8 cellular contexts compared by ENCODE assay signal in genomic region chr22:41468381-41469217, GRCh38. TPM values are rescaled to one million over a fixed set of nuclear protein-coding genes. Genes with fewer than 3 reads are reported as not detected.
DNase-seq lines count a peak whose midpoint lies in the region; ATAC-seq, FAIRE-seq and TF ChIP-seq lines count a peak whose summit lies in the region.

Gene ACO2 (plus strand): TSS chr22:41469117. CDS start chr22:41469147, 30 bp downstream.
Gene PHF5A (minus strand): TSS chr22:41468692. CDS start chr22:41468653, 39 bp downstream.

- H3K4ac ChIP-seq in H1 (replicated peaks; ENCODE audit: insufficient read length, low read depth, low read length) = no peak within 1 kb of the TSS

- FAIRE-seq in HTR-8/SVneo (lab: Jason Lieb, UNC) = peak; percentile 28
- FAIRE-seq in H1 (lab: Jason Lieb, UNC) = peak; percentile 84

- WGBS in H1 (ENCODE audit: extremely low coverage in 1 of 2, insufficient coverage in 1 of 2, insufficient read length in 1 of 2, insufficient replicate concordance in 2 of 2, low coverage in 1 of 2, low lambda C conversion rate in 2 of 2, missing lambda C conversion rate in 1 of 2), 2 experiments = 2% methylated on average over 51 of the region's 51 CpGs; no CpG with 5 or more reads in 1 of the 2 experiments

- peaks cover 16 to 73% of the 10 kb centered on the region in 2 experiments for H3K79me2 ChIP-seq in H1 (ENCODE audit: control insufficient read depth in 1 of 2, insufficient read depth in 2 of 2, low read length in 2 of 2)

- peak within 1 kb of the TSS; percentile 89 for H3K4me3 Mint-ChIP-seq in memory B cell

- H3K27me3 Mint-ChIP-seq in memory B cell = no peaks in the 10 kb centered on the region

- no peak for TF ChIP-seq CTCF in H1 (IDR thresholded peaks at IDR 0.05; ENCODE audit: control extremely low read depth in 1 of 3, insufficient read depth in 1 of 3, low read depth in 1 of 3, low read length in 3 of 3)

- peaks cover 23 to 41% (median 36%) of the 10 kb centered on the region in 4 experiments for H3K36me3 ChIP-seq in H1 (ENCODE audit: control insufficient read depth in 2 of 4, insufficient read depth in 4 of 4, low read length in 3 of 4)

- H3K27me3 ChIP-seq in H1 (replicated peaks in 1 of 4; ENCODE audit: control insufficient read depth in 3 of 4, extremely low read depth in 1 of 4, insufficient read depth in 3 of 4, low read length in 3 of 4) = no peaks in the 10 kb centered on the region

- H2AK5ac ChIP-seq in H1 (ENCODE audit: low read depth, low read length) = peak within 1 kb of the TSS; percentile 7; the same call in 1 of the 2 replicates

- no peaks in the 10 kb centered on the region for H3K9me3 Mint-ChIP-seq in memory B cell

- peak within 1 kb of the TSS; percentile 99; the same call in 1 of the 2 replicates for H2BK12ac ChIP-seq in H1 (ENCODE audit: low read depth, low read length)

- peak within 1 kb of the TSS; percentile 74 to 93 (median 80) for H3K4me3 ChIP-seq in H1 (ENCODE audit: extremely low read depth in 1 of 4, insufficient read depth in 2 of 4, low read depth in 3 of 4, low read length in 4 of 4)

- H2BK5ac ChIP-seq in H1 (ENCODE audit: low read depth, low read length) = peak within 1 kb of the TSS; percentile 99

- H3K79me1 ChIP-seq in H1 (ENCODE audit: low read depth, low read length) = peaks cover 6% of the 10 kb centered on the region; the same call in 1 of the 2 replicates

- no peaks in the 10 kb centered on the region for H3K9me3 ChIP-seq in H1 (ENCODE audit: insufficient read depth in 2 of 2, low read depth in 1 of 2, low read length in 1 of 2)

- peaks cover 0 to 9% (median 7%) of the 10 kb centered on the region in 4 experiments; a peak in 4 of 7 replicates for H3K4me1 ChIP-seq in H1 (replicated peaks in 1 of 4; ENCODE audit: control insufficient read depth in 3 of 4, insufficient read depth in 4 of 4, low read length in 3 of 4)

- no peak within 1 kb of the TSS for H2BK15ac ChIP-seq in H1 (ENCODE audit: low read length)

- peaks cover 6% of the 10 kb centered on the region for H3K23me2 ChIP-seq in H1 (ENCODE audit: low read depth, low read length)

- peaks cover 36% of the 10 kb centered on the region for H3K4me1 Mint-ChIP-seq in memory B cell

- no peak within 1 kb of the TSS for H3K23ac ChIP-seq in H1 (ENCODE audit: insufficient read length)

- POLR2A ChIA-PET in H1 (lab: Charles Lee; ENCODE audit: partially characterized antibody) = interaction anchor here (0.6 to 30.6 kb wide), 36 partner anchors 1 to 187 kb away, joined by 3 to 887 read pairs (median 4); partner anchors contain the start of genes ACO2, PHF5A, TEF and TOB2

- H3K27ac ChIP-seq in H1 (ENCODE audit: low read depth, low read length) = peak within 1 kb of the TSS; percentile 98

- peak within 1 kb of the TSS; percentile 99 for H3K27ac Mint-ChIP-seq in memory B cell

- DNase-seq in COLO829 (ENCODE audit: low spot score) (peak; percentile 99), HTR-8/SVneo (ENCODE audit: insufficient read length, low spot score) (peak; percentile 96), NOMO-1 treated with dmso at 0.1 percent for 144 hours (lab: John Stamatoyannopoulos, UW; ENCODE audit: unreplicated experiment) (peak; percentile 98), H1 (ENCODE audit: low read depth in 1 of 2, low spot score in 2 of 2) (peak; percentile 85 to 99), memory B cell (ENCODE audit: low spot score in 2 of 2) (peak; percentile 96 to 98)
- peak; percentile 96 to 99 (median 99) for DNase-seq in activated CD8-positive, alpha-beta memory T cell treated with anti-CD3 and anti-CD28 coated beads for 48 hours (ENCODE audit: low read depth in 2 of 3, low spot score in 2 of 3)
- DNase-seq in stimulated activated CD8-positive, alpha-beta memory T cell treated with anti-CD3 and anti-CD28 coated beads, Interleukin-12 subunit alpha, Interleukin-12 subunit beta, amount 100 ng/mL, for 24 hours (ENCODE audit: extremely low read depth) = peak; percentile 91

- H2AFZ ChIP-seq in H1 (ENCODE audit: low read length) = peak within 1 kb of the TSS; percentile 85; the same call in 1 of the 2 replicates

- no peak; a peak in 1 of 4 replicates for TF ChIP-seq RAD21 in H1 (IDR thresholded peaks at IDR 0.05 in 1 of 2, conservative IDR thresholded peaks at IDR 0.05 in 1 of 2; ENCODE audit: low read depth in 2 of 2, low read length in 2 of 2)

- peaks cover 0 to 5% of the 10 kb centered on the region in 2 experiments for H4K20me1 ChIP-seq in H1 (replicated peaks in 1 of 2; ENCODE audit: control insufficient read depth in 1 of 2, insufficient read depth in 2 of 2, low read length in 2 of 2)

- peaks cover 26% of the 10 kb centered on the region for H3K36me3 Mint-ChIP-seq in memory B cell

- TF ChIP-seq EP300 in H1 (IDR thresholded peaks at IDR 0.05; ENCODE audit: borderline replicate concordance in 1 of 2, low read depth in 2 of 2, low read length in 2 of 2) = no peak

- CTCF ChIA-PET in H1 (lab: Charles Lee; ENCODE audit: partially characterized antibody) = interaction anchor here (0.5 to 8.3 kb wide), 18 partner anchors 9 to 189 kb away, joined by 3 to 57 read pairs (median 4); no protein-coding TSS in a partner anchor

- H4K8ac ChIP-seq in H1 (ENCODE audit: extremely low read depth, insufficient read depth, low read length) = peak within 1 kb of the TSS; percentile 98

- ATAC-seq in GM21367 (IDR thresholded peaks at IDR 0.05; ENCODE audit: unreplicated experiment) (peak; percentile 75), memory B cell (ENCODE audit: low read depth) (peak; percentile 87)

- H3K18ac ChIP-seq in H1 (ENCODE audit: extremely low read depth, low read length) = peak within 1 kb of the TSS; percentile 88; the same call in 1 of the 2 replicates

- peak within 1 kb of the TSS; percentile 93 to 96 (median 96) for H3K9ac ChIP-seq in H1 (replicated peaks in 1 of 4; ENCODE audit: extremely low read depth in 1 of 4, low read depth in 3 of 4, low read length in 3 of 4)

- H2BK120ac ChIP-seq in H1 (replicated peaks; ENCODE audit: low read depth, low read length) = peak within 1 kb of the TSS; percentile 34

- peak; percentile 69 to 91 for TF ChIP-seq POLR2A in H1 (IDR thresholded peaks at IDR 0.05; ENCODE audit: control extremely low read depth in 1 of 2, low read depth in 2 of 2, low read length in 2 of 2)

- H3K56ac ChIP-seq in H1 (replicated peaks; ENCODE audit: insufficient read length, low read depth, low read length) = peak within 1 kb of the TSS; percentile 33

- peak within 1 kb of the TSS; percentile 98 for H2BK20ac ChIP-seq in H1 (ENCODE audit: low read length)

- H3K14ac ChIP-seq in H1 (ENCODE audit: insufficient read length) = no peak within 1 kb of the TSS

- H4K5ac ChIP-seq in H1 (ENCODE audit: insufficient read length, low read depth, low read length) = peak within 1 kb of the TSS; percentile 41

- peak within 1 kb of the TSS; percentile 35 to 79 for H3K4me2 ChIP-seq in H1 (ENCODE audit: insufficient read depth in 1 of 2, low read depth in 2 of 2, low read length in 2 of 2)

- H4K91ac ChIP-seq in H1 (replicated peaks; ENCODE audit: insufficient read length, low read length) = peak within 1 kb of the TSS; percentile 86

TF ChIP-seq in H1, 55 proteins besides CTCF, POLR2A, EP300 and RAD21 (continues in another document):
- TF ChIP-seq EGR1 (IDR thresholded peaks at IDR 0.05; ENCODE audit: borderline replicate concordance, low read depth, low read length) (peak; percentile 55; the same call in 1 of the 2 replicates), EZH2 (IDR thresholded peaks at IDR 0.05; ENCODE audit: low read depth, low read length, severe bottlenecking) (no peak)

RNA-seq across cellular contexts. Expression of gene ACO2, which starts in this region (rescaled TPM):
- 72.4 and 75.4 TPM in 2 replicates for total RNA-seq in H1 (2021; fragmentation: NEBNext Ultra II Directional; extraction: Animal tissue kit (Norgen Biotek cat#: 25700))
- 52.8 and 74.1 TPM in 2 replicates for polyA plus RNA-seq in H1 (2011; rRNA removed)
- polyA plus RNA-seq in H1 (2011; cell fraction: cytosol; rRNA removed) = 36.2 TPM
- 102 TPM for polyA plus RNA-seq in H1 (2011; cell fraction: nucleus; rRNA removed)
- polyA plus RNA-seq in H1 (2012, experiment 1 of 2) = 54.7 to 79.7 TPM (median 75.7 TPM) in 4 replicates
- 75.0 TPM for polyA plus RNA-seq in H1 (2012, experiment 2 of 2)
- polyA plus RNA-seq in H1 (2013, experiment 1 of 2) = 62.2 TPM
- 53.8 TPM for polyA plus RNA-seq in H1 (2013, experiment 2 of 2)
- 33.8 and 43.9 TPM in 2 replicates for polyA minus RNA-seq in H1 (2011; rRNA and poly(A)+ RNA removed)
- 27.0 TPM for polyA minus RNA-seq in H1 (2011; cell fraction: cytosol; rRNA and poly(A)+ RNA removed)
- 42.1 TPM for polyA minus RNA-seq in H1 (2011; cell fraction: nucleus; rRNA and poly(A)+ RNA removed)

RNA-seq across cellular contexts. Expression of gene PHF5A, which starts in this region (rescaled TPM):
- 109 and 135 TPM in 2 replicates for total RNA-seq in H1 (2021; fragmentation: NEBNext Ultra II Directional; extraction: Animal tissue kit (Norgen Biotek cat#: 25700))
- 96.7 and 119 TPM in 2 replicates for polyA plus RNA-seq in H1 (2011; rRNA removed)
- polyA plus RNA-seq in H1 (2011; cell fraction: cytosol; rRNA removed) = 134 TPM
- 46.8 TPM for polyA plus RNA-seq in H1 (2011; cell fraction: nucleus; rRNA removed)
- polyA plus RNA-seq in H1 (2012, experiment 1 of 2) = 104 to 127 TPM (median 122 TPM) in 4 replicates
- 152 TPM for polyA plus RNA-seq in H1 (2012, experiment 2 of 2)
- 72.0 TPM for polyA plus RNA-seq in H1 (2013, experiment 1 of 2)
- 66.9 TPM for polyA plus RNA-seq in H1 (2013, experiment 2 of 2)
- polyA minus RNA-seq in H1 (2011; rRNA and poly(A)+ RNA removed) = 48.6 and 53.7 TPM in 2 replicates
- 24.6 TPM for polyA minus RNA-seq in H1 (2011; cell fraction: cytosol; rRNA and poly(A)+ RNA removed)
- 29.1 TPM for polyA minus RNA-seq in H1 (2011; cell fraction: nucleus; rRNA and poly(A)+ RNA removed)

Comparison
In these comparisons a context has a peak if more than half of its experiments do, and no peak if none do; other contexts are left out.
1. Peak in every context shown above with its lines: DNase-seq, ATAC-seq, H3K4me3 ChIP-seq and H3K27ac ChIP-seq.